In genomic region chr5:95027775-95028174, GRCh38 we compare ENCODE assay signal across 15 cellular contexts.
DNase-seq lines count a peak whose midpoint lies in the region; ATAC-seq, FAIRE-seq and TF ChIP-seq lines count a peak whose summit lies in the region.
"Had no signal": no experiment of that assay in that cellular context is flagged by ENCODE, and none has a peak within 500 bp of the region (broad histone marks: within the 10 kb centered on the region; RNA-seq: fewer than 3 reads in every experiment).

No MANE protein-coding gene starts in this region.

- no peak for TF ChIP-seq EP300 in tibial nerve (IDR thresholded peaks at IDR 0.05)

- H3K27ac Mint-ChIP-seq in activated CD8-positive, alpha-beta memory T cell treated with anti-CD3 and anti-CD28 coated beads, Interleukin-2, amount 10 ng/mL, durations not matched to agents 7 days and 5 days: no peak overlapping the region
- H3K27ac Mint-ChIP-seq: activated naive CD4-positive, alpha-beta T cell treated with anti-CD3 and anti-CD28 coated beads for 36 hours had no signal

- CTCF ChIA-PET in activated CD8-positive, alpha-beta memory T cell treated with anti-CD3 and anti-CD28 coated beads, Interleukin-2, amount 10 ng/mL, durations not matched to agents 7 days and 5 days (lab: Charles Lee): no interaction called here

- H3K27me3 ChIP-seq in HL-60 (ENCODE audit: insufficient read depth, poor library complexity, severe bottlenecking) (no peaks in the 10 kb centered on the region), tibial nerve (no peaks in the 10 kb centered on the region)
- H3K27me3 ChIP-seq: testis had no signal

- FAIRE-seq in D721Med (lab: Jason Lieb, UNC): no peak
- FAIRE-seq: A549, bronchial epithelial cell had no signal

- H3K4me3 ChIP-seq in HL-60 (replicated peaks; ENCODE audit: insufficient read depth, low read length): no peak overlapping the region
- no peak overlapping the region for H3K4me3 ChIP-seq in tibial nerve
- H3K4me3 ChIP-seq: A549, SK-N-MC, testis had no signal

- no peak for DNase-seq in activated CD8-positive, alpha-beta memory T cell treated with anti-CD3 and anti-CD28 coated beads, Interleukin-2, amount 10 ng/mL, durations not matched to agents 7 days and 5 days
- no peak for DNase-seq in activated CD8-positive, alpha-beta memory T cell treated with anti-CD3 and anti-CD28 coated beads, Interleukin-2, amount 50 U/mL, for 4 hours
- DNase-seq in HL-60 (ENCODE audit: low read depth in 1 of 2, low spot score in 1 of 2) (no peak), Right ventricle myocardium superior (no peak), tibial nerve (ENCODE audit: low spot score in 2 of 2) (no peak), D721Med (ENCODE audit: insufficient read length, low spot score) (no peak), omental fat pad (ENCODE audit: low spot score) (no peak)
- DNase-seq: activated naive CD4-positive, alpha-beta T cell treated with anti-CD3 and anti-CD28 coated beads for 36 hours; Calu3; effector CD8-positive, alpha-beta T cell; testis had no signal

- H3K36me3 ChIP-seq in tibial nerve: no peaks in the 10 kb centered on the region

- intact Hi-C loops in Right ventricle myocardium superior (cut with DNase I): no loop called here

- no peak for TF ChIP-seq POLR2A in tibial nerve (IDR thresholded peaks at IDR 0.05)

- ATAC-seq in activated CD8-positive, alpha-beta memory T cell treated with anti-CD3 and anti-CD28 coated beads, Interleukin-2, amount 10 ng/mL, durations not matched to agents 7 days and 5 days: peak; percentile 36
- ATAC-seq in GM21825 (IDR thresholded peaks at IDR 0.05; ENCODE audit: unreplicated experiment) (peak; percentile 38), Right ventricle myocardium superior (ENCODE audit: poor library complexity) (no peak), omental fat pad (ENCODE audit: low FRiP score) (no peak)
- ATAC-seq: A549 had no signal

- no peak overlapping the region for H3K4me3 Mint-ChIP-seq in activated CD8-positive, alpha-beta memory T cell treated with anti-CD3 and anti-CD28 coated beads, Interleukin-2, amount 10 ng/mL, durations not matched to agents 7 days and 5 days
- H3K4me3 Mint-ChIP-seq: activated naive CD4-positive, alpha-beta T cell treated with anti-CD3 and anti-CD28 coated beads for 36 hours had no signal

- peaks cover 0 to 10% (median 0%) of the 10 kb centered on the region in 4 donors for H3K4me1 ChIP-seq in tibial nerve
- H3K4me1 ChIP-seq: A549, testis had no signal

- 32 to 42% methylated on average over 3 of the region's 3 CpGs for WGBS in tibial nerve, 2 donors

- no peaks in the 10 kb centered on the region for H3K36me3 Mint-ChIP-seq in activated CD8-positive, alpha-beta memory T cell treated with anti-CD3 and anti-CD28 coated beads, Interleukin-2, amount 10 ng/mL, durations not matched to agents 7 days and 5 days

- peaks cover 0 to 7% (median 3%) of the 10 kb centered on the region in 4 donors for H3K9me3 ChIP-seq in tibial nerve
- H3K9me3 ChIP-seq: A549, testis had no signal

- TF ChIP-seq CTCF in HL-60 (IDR thresholded peaks at IDR 0.05; ENCODE audit: insufficient read depth, low read length): no peak
- TF ChIP-seq CTCF in tibial nerve (IDR thresholded peaks at IDR 0.05): no peak
- TF ChIP-seq CTCF in D721Med (IDR thresholded peaks at IDR 0.05; ENCODE audit: insufficient read depth, missing control alignments): no peak
- no peak for TF ChIP-seq CTCF in omental fat pad (IDR thresholded peaks at IDR 0.05)

- H3K9me3 Mint-ChIP-seq in activated CD8-positive, alpha-beta memory T cell treated with anti-CD3 and anti-CD28 coated beads, Interleukin-2, amount 10 ng/mL, durations not matched to agents 7 days and 5 days (ENCODE audit: low read depth): no peaks in the 10 kb centered on the region

- no peaks in the 10 kb centered on the region for H3K27me3 Mint-ChIP-seq in activated CD8-positive, alpha-beta memory T cell treated with anti-CD3 and anti-CD28 coated beads, Interleukin-2, amount 10 ng/mL, durations not matched to agents 7 days and 5 days

- H3K27ac ChIP-seq in HL-60 (replicated peaks): peak overlapping the region; percentile 80
- no peak overlapping the region for H3K27ac ChIP-seq in tibial nerve
- H3K27ac ChIP-seq: A549, SK-N-MC, testis had no signal

- H3K4me1 Mint-ChIP-seq in activated CD8-positive, alpha-beta memory T cell treated with anti-CD3 and anti-CD28 coated beads, Interleukin-2, amount 10 ng/mL, durations not matched to agents 7 days and 5 days: peaks cover 8% of the 10 kb centered on the region

Comparison
In these comparisons a context has a peak if more than half of its experiments do, and no peak if none do; other contexts are left out.
1. ATAC-seq: peak in activated CD8-positive, alpha-beta memory T cell treated with anti-CD3 and anti-CD28 coated beads, Interleukin-2, amount 10 ng/mL, durations not matched to agents 7 days and 5 days (single experiment) and GM21825 (single experiment); none in Right ventricle myocardium superior (single experiment) and omental fat pad (single experiment).